ENCODE assay signal across 11 cellular contexts in genomic region chr7:45402480-45403218, GRCh38.
DNase-seq lines count a peak whose midpoint lies in the region; ATAC-seq, FAIRE-seq and TF ChIP-seq lines count a peak whose summit lies in the region.
"Had no signal": no experiment of that assay in that cellular context is flagged by ENCODE, and none has a peak within 500 bp of the region (broad histone marks: within the 10 kb centered on the region; RNA-seq: fewer than 3 reads in every experiment).

No MANE protein-coding gene starts in this region.

- H4K20me1 ChIP-seq in fibroblast of lung (ENCODE audit: control insufficient read depth, extremely low read depth, insufficient read depth, low read length) = no peaks in the 10 kb centered on the region

- DNase-seq in Right ventricle myocardium inferior (ENCODE audit: missing footprints) (no peak), cardiac septum (ENCODE audit: low spot score) (no peak), RPMI7951 (ENCODE audit: low read depth) (peak; percentile 96), fibroblast of lung (ENCODE audit: low read depth in 2 of 2) (peak; percentile 77 to 86), urothelium cell line (ENCODE audit: low spot score) (peak; percentile 84), COLO668 (lab: John Stamatoyannopoulos, UW; ENCODE audit: unreplicated experiment) (no peak), adrenal gland (no peak), chondrocyte (ENCODE audit: low spot score) (no peak)
- DNase-seq: activated B cell treated with CpG ODN at 0.5 μM for 24 hours, BE2C, NCI-H2171 treated with DMSO at 0.1 percent for 48 hours had no signal

- H3K4me1 Mint-ChIP-seq in chondrocyte (ENCODE audit: low read depth) = no peaks in the 10 kb centered on the region
- H3K4me1 Mint-ChIP-seq: activated B cell treated with CpG ODN at 0.5 μM for 24 hours had no signal

- intact Hi-C loops in Right ventricle myocardium inferior (cut with DNase I) (no loop called here), cardiac septum (cut with DNase I) (no loop called here), adrenal gland (cut with DNase I) (no loop called here)

- H3K4me1 ChIP-seq in fibroblast of lung (ENCODE audit: control insufficient read depth, extremely low read depth, insufficient read depth, low read length) = peaks cover 2% of the 10 kb centered on the region
- H3K4me1 ChIP-seq in adrenal gland (replicated peaks in 1 of 2) = no peaks in the 10 kb centered on the region
- H3K4me1 ChIP-seq: BE2C had no signal

- peaks cover 7% of the 10 kb centered on the region for H3K9me3 Mint-ChIP-seq in chondrocyte (ENCODE audit: low read depth)
- H3K9me3 Mint-ChIP-seq: activated B cell treated with CpG ODN at 0.5 μM for 24 hours had no signal

- no peak overlapping the region for H3K4me2 ChIP-seq in fibroblast of lung (ENCODE audit: extremely low read depth, insufficient read depth, low read length)

- H3K9me3 ChIP-seq in fibroblast of lung (ENCODE audit: control insufficient read depth, insufficient read depth, low read depth, low read length) = no peaks in the 10 kb centered on the region
- H3K9me3 ChIP-seq in adrenal gland (replicated peaks in 1 of 3) = no peaks in the 10 kb centered on the region
- H3K9me3 ChIP-seq: BE2C had no signal

- WGBS in adrenal gland, 4 donors = 43 to 47% (median 46%) methylated on average over 2 of the region's 2 CpGs

- TF ChIP-seq POLR2A in adrenal gland (IDR thresholded peaks at IDR 0.05) = no peak

- FAIRE-seq in urothelium cell line (lab: Jason Lieb, UNC) = no peak

- H3K4me3 ChIP-seq in fibroblast of lung (replicated peaks in 1 of 4; ENCODE audit: control extremely low read depth in 1 of 4, insufficient read depth in 1 of 4, low read depth in 3 of 4, low read length in 4 of 4) (no peak overlapping the region), adrenal gland (no peak overlapping the region)

- ATAC-seq in Right ventricle myocardium inferior = peak; percentile 85

- H3K27me3 Mint-ChIP-seq in chondrocyte (ENCODE audit: low read depth) = no peaks in the 10 kb centered on the region
- H3K27me3 Mint-ChIP-seq: activated B cell treated with CpG ODN at 0.5 μM for 24 hours had no signal

- no peak overlapping the region for H3K9ac ChIP-seq in fibroblast of lung (ENCODE audit: insufficient read depth, low read length)

- no peak for TF ChIP-seq CTCF in fibroblast of lung (conservative IDR thresholded peaks at IDR 0.05 in 1 of 2, IDR thresholded peaks at IDR 0.05 in 1 of 2; ENCODE audit: low read depth in 1 of 2, low read length in 2 of 2)
- TF ChIP-seq CTCF in adrenal gland (IDR thresholded peaks at IDR 0.05) = no peak
- no peak for TF ChIP-seq CTCF in chondrocyte (IDR thresholded peaks at IDR 0.05)

- H3K36me3 Mint-ChIP-seq in chondrocyte (ENCODE audit: low read depth) = peaks cover 2% of the 10 kb centered on the region

- H3K27ac ChIP-seq in fibroblast of lung (ENCODE audit: insufficient read depth, low read length) = no peak overlapping the region
- no peak overlapping the region for H3K27ac ChIP-seq in adrenal gland

- H3K27ac Mint-ChIP-seq in chondrocyte (ENCODE audit: unreplicated experiment) = no peak overlapping the region
- H3K27ac Mint-ChIP-seq: activated B cell treated with CpG ODN at 0.5 μM for 24 hours had no signal

- H3K27me3 ChIP-seq in fibroblast of lung (ENCODE audit: control insufficient read depth, insufficient read depth, low read length) = no peaks in the 10 kb centered on the region
- H3K27me3 ChIP-seq in adrenal gland = no peaks in the 10 kb centered on the region
- H3K27me3 ChIP-seq: BE2C had no signal

- no peaks in the 10 kb centered on the region for H3K36me3 ChIP-seq in fibroblast of lung (ENCODE audit: control insufficient read depth, insufficient read depth, low read length)
- no peaks in the 10 kb centered on the region for H3K36me3 ChIP-seq in adrenal gland (replicated peaks in 1 of 2)
- H3K36me3 ChIP-seq: BE2C had no signal

- no peak overlapping the region for H2AFZ ChIP-seq in fibroblast of lung (ENCODE audit: low read length)

- H3K79me2 ChIP-seq in fibroblast of lung (ENCODE audit: control insufficient read depth, insufficient read depth, low read length) = no peaks in the 10 kb centered on the region

- H3K4me3 Mint-ChIP-seq in chondrocyte (ENCODE audit: unreplicated experiment) = no peak overlapping the region
- H3K4me3 Mint-ChIP-seq: activated B cell treated with CpG ODN at 0.5 μM for 24 hours had no signal

Comparison
In these comparisons a context has a peak if more than half of its experiments do, and no peak if none do; other contexts are left out.
1. DNase-seq: peak in RPMI7951 (single experiment), fibroblast of lung (2 of 2) and urothelium cell line (single experiment); none in Right ventricle myocardium inferior (single experiment), cardiac septum (single experiment), COLO668 (single experiment), adrenal gland (0 of 7) and chondrocyte (single experiment).